In genomic region chr4:127055349-127055748, GRCh38 we compare ENCODE assay signal across 17 cellular contexts.
DNase-seq lines count a peak whose midpoint lies in the region; TF ChIP-seq lines count a peak whose summit lies in the region.
"Had no signal": no experiment of that assay in that cellular context is flagged by ENCODE, and none has a peak within 500 bp of the region (broad histone marks: within the 10 kb centered on the region; RNA-seq: fewer than 3 reads in every experiment).

No MANE protein-coding gene starts in this region.

- no peaks in the 10 kb centered on the region for H3K36me3 ChIP-seq in H7 (replicated peaks; ENCODE audit: control insufficient read depth, insufficient read depth, low read length)
- H3K36me3 ChIP-seq: esophagus squamous epithelium had no signal

- intact Hi-C loops in head of caudate nucleus (cut with DNase I): no loop called here
- intact Hi-C loops in activated T-helper 1 cell treated with anti-CD3 and anti-CD28 coated beads, Interleukin-12 subunit alpha, Interleukin-12 subunit beta, Interleukin-2, Interleukin-4 antibody, amounts not matched to agents 30 ng/mL and 10 ng/mL and 1 ng/mL, durations not matched to agents 14 hours and 24 hours and 36 hours (cut with micrococcal nuclease): no loop called here

- H3K9me3 Mint-ChIP-seq in activated T-helper 1 cell treated with anti-CD3 and anti-CD28 coated beads, Interleukin-12 subunit alpha, Interleukin-12 subunit beta, Interleukin-2, Interleukin-4 antibody, amounts not matched to agents 30 ng/mL and 10 ng/mL and 1 ng/mL, durations not matched to agents 14 hours and 24 hours and 36 hours: peaks cover 11% of the 10 kb centered on the region

- in situ Hi-C loops in astrocyte of the spinal cord (cut with HindIII; ENCODE audit: low sequenced_read_pairs): no loop called here

- no peak overlapping the region for H3K4me3 ChIP-seq in astrocyte of the spinal cord (ENCODE audit: low read depth, low read length)
- H3K4me3 ChIP-seq in H7 (ENCODE audit: insufficient read depth, low read depth, low read length): no peak overlapping the region
- H3K4me3 ChIP-seq: esophagus squamous epithelium had no signal

- no peaks in the 10 kb centered on the region for H3K4me1 Mint-ChIP-seq in activated T-helper 1 cell treated with anti-CD3 and anti-CD28 coated beads, Interleukin-12 subunit alpha, Interleukin-12 subunit beta, Interleukin-2, Interleukin-4 antibody, amounts not matched to agents 30 ng/mL and 10 ng/mL and 1 ng/mL, durations not matched to agents 14 hours and 24 hours and 36 hours (ENCODE audit: low read depth)
- H3K4me1 Mint-ChIP-seq: central memory CD8-positive, alpha-beta T cell; T-cell had no signal

- DNase-seq in Ammon's horn (ENCODE audit: low spot score): peak; percentile 51
- DNase-seq in NCI-H1105 treated with DMSO at 0.1 percent for 48 hours (lab: John Stamatoyannopoulos, UW): peak; percentile 65
- peak; percentile 91 for DNase-seq in astrocyte of the spinal cord (ENCODE audit: low read depth, low spot score)
- DNase-seq in head of caudate nucleus: peak in 34 of 42 donors; percentile 2 to 68 (median 32)
- DNase-seq in Kasumi-1 (lab: John Stamatoyannopoulos, UW): no peak
- DNase-seq in activated T-helper 1 cell treated with anti-CD3 and anti-CD28 coated beads, Interleukin-12 subunit alpha, Interleukin-12 subunit beta, Interleukin-2, Interleukin-4 antibody, amounts not matched to agents 30 ng/mL and 10 ng/mL and 1 ng/mL, durations not matched to agents 14 hours and 24 hours and 36 hours (ENCODE audit: low spot score): no peak
- DNase-seq in H7: no peak
- no peak for DNase-seq in NCI-H1048 (lab: John Stamatoyannopoulos, UW)
- DNase-seq: activated CD4-positive, alpha-beta T cell treated with anti-CD3 and anti-CD28 coated beads for 48 hours; AML-193; esophagus squamous epithelium; GDM1; stimulated activated CD4-positive, alpha-beta T cell treated with anti-CD3 and anti-CD28 coated beads, Interleukin-15, amount 100 ng/mL, for 24 hours; T-cell had no signal

- H3K36me3 Mint-ChIP-seq in activated T-helper 1 cell treated with anti-CD3 and anti-CD28 coated beads, Interleukin-12 subunit alpha, Interleukin-12 subunit beta, Interleukin-2, Interleukin-4 antibody, amounts not matched to agents 30 ng/mL and 10 ng/mL and 1 ng/mL, durations not matched to agents 14 hours and 24 hours and 36 hours (ENCODE audit: low read depth): no peaks in the 10 kb centered on the region
- H3K36me3 Mint-ChIP-seq: T-cell had no signal

- no peak for TF ChIP-seq CTCF in astrocyte of the spinal cord (IDR thresholded peaks at IDR 0.05; ENCODE audit: low read depth, low read length)

- no peaks in the 10 kb centered on the region for H3K27me3 ChIP-seq in H7 (ENCODE audit: control insufficient read depth, insufficient read depth, low read length)
- H3K27me3 ChIP-seq: esophagus squamous epithelium had no signal

- H3K27me3 Mint-ChIP-seq in activated T-helper 1 cell treated with anti-CD3 and anti-CD28 coated beads, Interleukin-12 subunit alpha, Interleukin-12 subunit beta, Interleukin-2, Interleukin-4 antibody, amounts not matched to agents 30 ng/mL and 10 ng/mL and 1 ng/mL, durations not matched to agents 14 hours and 24 hours and 36 hours (ENCODE audit: insufficient read depth): no peaks in the 10 kb centered on the region
- H3K27me3 Mint-ChIP-seq: central memory CD8-positive, alpha-beta T cell; T-cell had no signal

- no peak overlapping the region for H3K27ac Mint-ChIP-seq in activated T-helper 1 cell treated with anti-CD3 and anti-CD28 coated beads, Interleukin-12 subunit alpha, Interleukin-12 subunit beta, Interleukin-2, Interleukin-4 antibody, amounts not matched to agents 30 ng/mL and 10 ng/mL and 1 ng/mL, durations not matched to agents 14 hours and 24 hours and 36 hours
- H3K27ac Mint-ChIP-seq: activated T-helper 2 cell treated with anti-CD3 and anti-CD28 coated beads, Interferon-gamma antibody, Interleukin-2, Interleukin-4, amounts not matched to agents 10 μg/mL and 5 μg/mL and 100 μg/mL, durations not matched to agents 14 hours and 24 hours and 36 hours; T-cell had no signal

- no peak overlapping the region for H3K4me3 Mint-ChIP-seq in activated T-helper 1 cell treated with anti-CD3 and anti-CD28 coated beads, Interleukin-12 subunit alpha, Interleukin-12 subunit beta, Interleukin-2, Interleukin-4 antibody, amounts not matched to agents 30 ng/mL and 10 ng/mL and 1 ng/mL, durations not matched to agents 14 hours and 24 hours and 36 hours
- H3K4me3 Mint-ChIP-seq: central memory CD8-positive, alpha-beta T cell; neural crest cell; T-cell had no signal

Comparison
In these comparisons a context has a peak if more than half of its experiments do, and no peak if none do; other contexts are left out.
1. DNase-seq: peak in Ammon's horn (single experiment), NCI-H1105 treated with DMSO at 0.1 percent for 48 hours (single experiment), astrocyte of the spinal cord (single experiment) and head of caudate nucleus (34 of 42); none in Kasumi-1 (0 of 2), activated T-helper 1 cell treated with anti-CD3 and anti-CD28 coated beads, Interleukin-12 subunit alpha, Interleukin-12 subunit beta, Interleukin-2, Interleukin-4 antibody, amounts not matched to agents 30 ng/mL and 10 ng/mL and 1 ng/mL, durations not matched to agents 14 hours and 24 hours and 36 hours (single experiment), H7 (single experiment) and NCI-H1048 (single experiment).